ENCODE assay signal across 9 cellular contexts in genomic region chr12:56941299-56942017, GRCh38. TPM values are rescaled to one million over a fixed set of nuclear protein-coding genes. Genes with fewer than 3 reads are reported as not detected.
DNase-seq lines count a peak whose midpoint lies in the region; ATAC-seq and TF ChIP-seq lines count a peak whose summit lies in the region.
"Had no signal": no experiment of that assay in that cellular context is flagged by ENCODE, and none has a peak within 500 bp of the region (broad histone marks: within the 10 kb centered on the region; RNA-seq: fewer than 3 reads in every experiment).

No MANE protein-coding gene starts in this region.

- POLR2A ChIA-PET in HEK293 (lab: Yijun Ruan, JAX): no interaction called here
- POLR2A ChIA-PET in activated CD8-positive, alpha-beta T cell treated with anti-CD3 and anti-CD28 coated beads, Interleukin-2, amount 10 ng/mL, durations not matched to agents 7 days and 5 days (lab: Charles Lee): no interaction called here

- peaks cover 29% of the 10 kb centered on the region for H3K27me3 Mint-ChIP-seq in activated CD8-positive, alpha-beta T cell treated with anti-CD3 and anti-CD28 coated beads, Interleukin-2, amount 10 ng/mL, durations not matched to agents 7 days and 5 days (ENCODE audit: low read depth)
- peaks cover 19% of the 10 kb centered on the region for H3K27me3 Mint-ChIP-seq in memory B cell

- H3K36me3 Mint-ChIP-seq in activated CD8-positive, alpha-beta T cell treated with anti-CD3 and anti-CD28 coated beads, Interleukin-2, amount 10 ng/mL, durations not matched to agents 7 days and 5 days (ENCODE audit: low read depth): no peaks in the 10 kb centered on the region
- no peaks in the 10 kb centered on the region for H3K36me3 Mint-ChIP-seq in memory B cell

- no peak overlapping the region for H3K4me3 Mint-ChIP-seq in activated CD8-positive, alpha-beta T cell treated with anti-CD3 and anti-CD28 coated beads, Interleukin-2, amount 10 ng/mL, durations not matched to agents 7 days and 5 days
- H3K4me3 Mint-ChIP-seq in memory B cell: no peak overlapping the region

- H3K27ac ChIP-seq in HEK293 (ENCODE audit: extremely low read depth, low read depth, low read length): no peak overlapping the region

- TF ChIP-seq CTCF in HEK293 (tag by site-specific recombination; IDR thresholded peaks at IDR 0.05): no peak

- no peak for ATAC-seq in activated CD8-positive, alpha-beta T cell treated with anti-CD3 and anti-CD28 coated beads, Interleukin-2, amount 10 ng/mL, durations not matched to agents 7 days and 5 days
- no peak for ATAC-seq in memory B cell (ENCODE audit: low read depth)
- no peak for ATAC-seq in HG03095 (IDR thresholded peaks at IDR 0.05; ENCODE audit: unreplicated experiment)

- peak; percentile 28 for DNase-seq in Ammon's horn (ENCODE audit: low spot score)
- DNase-seq in activated CD8-positive, alpha-beta T cell treated with anti-CD3 and anti-CD28 coated beads, Interleukin-2, amount 10 ng/mL, durations not matched to agents 7 days and 5 days: peak; percentile 18
- no peak for DNase-seq in memory B cell (ENCODE audit: low spot score in 2 of 2)
- DNase-seq in RPMI8226: no peak
- no peak for DNase-seq in mucosa of gallbladder (ENCODE audit: low spot score)
- DNase-seq in NCI-H524 treated with DMSO at 0.1 percent for 48 hours (lab: John Stamatoyannopoulos, UW): no peak

- H3K9me3 ChIP-seq in HEK293 (ENCODE audit: control insufficient read depth, insufficient read depth, low read depth, low read length): no peaks in the 10 kb centered on the region

- H3K9me3 Mint-ChIP-seq in activated CD8-positive, alpha-beta T cell treated with anti-CD3 and anti-CD28 coated beads, Interleukin-2, amount 10 ng/mL, durations not matched to agents 7 days and 5 days (ENCODE audit: insufficient read depth): no peaks in the 10 kb centered on the region
- peaks cover 10% of the 10 kb centered on the region for H3K9me3 Mint-ChIP-seq in memory B cell

- no peaks in the 10 kb centered on the region for H3K36me3 ChIP-seq in HEK293 (ENCODE audit: control insufficient read depth in 2 of 2, insufficient read depth in 1 of 2, low read length in 2 of 2)

- H3K4me3 ChIP-seq in HEK293 (ENCODE audit: low read depth, low read length): no peak overlapping the region

- H3K4me1 ChIP-seq in HEK293 (ENCODE audit: control insufficient read depth, insufficient read depth, low read length): no peaks in the 10 kb centered on the region

- CTCF ChIA-PET in HEK293 (lab: Yijun Ruan, JAX): no interaction called here
- CTCF ChIA-PET in activated CD8-positive, alpha-beta T cell treated with anti-CD3 and anti-CD28 coated beads, Interleukin-2, amount 10 ng/mL, durations not matched to agents 7 days and 5 days (lab: Charles Lee): no interaction called here

- H3K4me1 Mint-ChIP-seq in activated CD8-positive, alpha-beta T cell treated with anti-CD3 and anti-CD28 coated beads, Interleukin-2, amount 10 ng/mL, durations not matched to agents 7 days and 5 days (ENCODE audit: low read depth): peaks cover 5% of the 10 kb centered on the region
- peaks cover 3% of the 10 kb centered on the region for H3K4me1 Mint-ChIP-seq in memory B cell

- H3K27ac Mint-ChIP-seq in activated CD8-positive, alpha-beta T cell treated with anti-CD3 and anti-CD28 coated beads, Interleukin-2, amount 10 ng/mL, durations not matched to agents 7 days and 5 days: no peak overlapping the region
- peak overlapping the region; percentile 46 for H3K27ac Mint-ChIP-seq in memory B cell

TF ChIP-seq in HEK293, 187 proteins besides CTCF, POLR2A, EP300 and RAD21:
- TF ChIP-seq ZSCAN16 (tag by site-specific recombination; IDR thresholded peaks at IDR 0.05) (no peak), ZFHX2 (tag by site-specific recombination; conservative IDR thresholded peaks at IDR 0.05) (peak; percentile 92), EGR2 (tag by site-specific recombination; IDR thresholded peaks at IDR 0.05; ENCODE audit: low read depth) (peak; percentile 93)

RNA-seq across cellular contexts. Expression of gene SDR9C7, which starts 7.2 kb away (rescaled TPM):
- total RNA-seq in activated CD8-positive, alpha-beta T cell treated with anti-CD3 and anti-CD28 coated beads, Interleukin-2, amount 10 ng/mL, durations not matched to agents 7 days and 5 days: not detected
- not detected for total RNA-seq in mucosa of gallbladder
- total RNA-seq: skeletal muscle tissue had no signal

RNA-seq across cellular contexts. Expression of gene RDH16, which starts 15.9 kb away (rescaled TPM):
- under 1 TPM; 0.18 to 0.37 TPM for total RNA-seq in activated CD8-positive, alpha-beta T cell treated with anti-CD3 and anti-CD28 coated beads, Interleukin-2, amount 10 ng/mL, durations not matched to agents 7 days and 5 days
- 0.52 TPM for total RNA-seq in mucosa of gallbladder

Comparison
In these comparisons a context has a peak if more than half of its experiments do, and no peak if none do; other contexts are left out.
1. DNase-seq: peak in Ammon's horn (single experiment) and activated CD8-positive, alpha-beta T cell treated with anti-CD3 and anti-CD28 coated beads, Interleukin-2, amount 10 ng/mL, durations not matched to agents 7 days and 5 days (single experiment); none in memory B cell (0 of 2), RPMI8226 (single experiment), mucosa of gallbladder (single experiment) and NCI-H524 treated with DMSO at 0.1 percent for 48 hours (single experiment).